8 cellular contexts compared by ENCODE assay signal in genomic region chr11:96075532-96075959, GRCh38.
DNase-seq lines count a peak whose midpoint lies in the region; ATAC-seq and TF ChIP-seq lines count a peak whose summit lies in the region.

No MANE protein-coding gene starts in this region.

- H3K36me3 ChIP-seq in aorta (ENCODE audit: control insufficient read depth in 1 of 2, insufficient read depth in 2 of 2, low read length in 1 of 2) = no peaks in the 10 kb centered on the region

- H3K9me3 ChIP-seq in aorta (ENCODE audit: control insufficient read depth, low read length) = no peaks in the 10 kb centered on the region

- H3K27ac ChIP-seq in aorta (ENCODE audit: low read depth in 1 of 2, low read length in 2 of 2) = no peak overlapping the region

- CTCF ChIA-PET in GM10248 (lab: Yijun Ruan, JAX) = interaction anchor here (0.9 to 1.9 kb wide), 11 partner anchors 8 to 268 kb away, joined by 3 to 7 read pairs (median 3); partner anchors contain the start of gene MAML2

- DNase-seq in GM10248 (ENCODE audit: extremely low spot score) (peak; percentile 50), GM20000 (ENCODE audit: low spot score) (peak; percentile 44), kidney tubule cell (ENCODE audit: low spot score) (peak; percentile 96), aorta (no peak), NCI-H526 (lab: John Stamatoyannopoulos, UW) (no peak), SKM-1 treated with dmso at 0.1 percent for 144 hours (lab: John Stamatoyannopoulos, UW; ENCODE audit: unreplicated experiment) (no peak), COLO668 (lab: John Stamatoyannopoulos, UW; ENCODE audit: unreplicated experiment) (no peak)

- peaks cover 3 to 8% of the 10 kb centered on the region in 2 donors for H3K4me1 ChIP-seq in aorta (ENCODE audit: control insufficient read depth in 1 of 2, insufficient read depth in 2 of 2, low read length in 2 of 2)

- intact Hi-C loops in aorta (cut with DNase I) = no loop called here

- ATAC-seq in HG03457 (IDR thresholded peaks at IDR 0.05; ENCODE audit: unreplicated experiment) = peak; percentile 89
- ATAC-seq in aorta (ENCODE audit: low FRiP score) = no peak

- 69 to 70% methylated on average over 5 of the region's 5 CpGs for WGBS in aorta, 2 donors

- TF ChIP-seq CTCF in GM10248 (IDR thresholded peaks at IDR 0.05; ENCODE audit: control extremely low read depth, extremely low read depth, low read depth, missing control alignments) (no peak), GM20000 (IDR thresholded peaks at IDR 0.05; ENCODE audit: extremely low read depth, missing control alignments) (no peak)

- POLR2A ChIA-PET in GM10248 (lab: Yijun Ruan, JAX) = no interaction called here

- no peaks in the 10 kb centered on the region for H3K27me3 ChIP-seq in aorta (ENCODE audit: control insufficient read depth in 1 of 2, insufficient read depth in 2 of 2, low read length in 1 of 2)

- H3K4me3 ChIP-seq in aorta (ENCODE audit: low read length in 2 of 2) = no peak overlapping the region

Comparison
In these comparisons a context has a peak if more than half of its experiments do, and no peak if none do; other contexts are left out.
1. DNase-seq: peak in GM10248 (single experiment), GM20000 (single experiment) and kidney tubule cell (single experiment); none in aorta (0 of 2), NCI-H526 (0 of 2), SKM-1 treated with dmso at 0.1 percent for 144 hours (single experiment) and COLO668 (single experiment).